In genomic region chr4:55068522-55068921, GRCh38 we compare ENCODE assay signal across 15 cellular contexts. TPM values are rescaled to one million over a fixed set of nuclear protein-coding genes. Genes with fewer than 3 reads are reported as not detected.
"Had no signal": no experiment of that assay in that cellular context is flagged by ENCODE, and none has a peak within 500 bp of the region (broad histone marks: within the 10 kb centered on the region; RNA-seq: fewer than 3 reads in every experiment).

No MANE protein-coding gene starts in this region.

- ATAC-seq: activated T-helper 17 cell treated with anti-CD3 and anti-CD28 coated beads, Interleukin-2, amount 50 U/mL, for 72 hours; stimulated activated naive B cell treated with anti-CD40 and anti-IgM and Interleukin-4, amounts not matched to agents 10 μg/mL and 1 μg/mL and 100 μg/mL, for 72 hours; T-cell had no signal

- H3K36me3 ChIP-seq: tibial nerve had no signal

- H3K4me1 ChIP-seq: tibial nerve had no signal

- DNase-seq: activated CD4-positive, alpha-beta T cell treated with anti-CD3 and anti-CD28 coated beads, Interleukin-2, amount 50 U/mL, for 48 hours; activated CD4-positive, CD25-positive, alpha-beta regulatory T cell treated with anti-CD3 and anti-CD28 coated beads, Interleukin-2, amount 50 U/mL, for 72 hours; activated naive CD4-positive, alpha-beta T cell treated with Interleukin-2 at 50 U/mL for 16 hours; anterior cingulate cortex; hypothalamus; kidney; midbrain; stimulated activated CD4-positive, alpha-beta T cell treated with anti-CD3 and anti-CD28 coated beads, Interleukin-4, amount 100 ng/mL, for 1 hour; stimulated activated naive B cell treated with anti-CD40 and anti-IgM and Interleukin-4, amounts not matched to agents 10 μg/mL and 1 μg/mL and 100 μg/mL, for 72 hours; T-cell; T-helper 9 cell had no signal

- H3K27me3 ChIP-seq: tibial nerve had no signal

- H3K27ac ChIP-seq: tibial nerve had no signal

- H3K4me3 ChIP-seq: tibial nerve had no signal

- H3K9me3 ChIP-seq: tibial nerve had no signal

RNA-seq across cellular contexts. Expression of gene KDR, which starts 56.9 kb away (rescaled TPM):
- total RNA-seq: activated T-helper 17 cell treated with anti-CD3 and anti-CD28 coated beads, Interleukin-2, amount 50 U/mL, for 72 hours; osteoblast had no signal
- polyA plus RNA-seq: neural cell had no signal
